21 cellular contexts compared by ENCODE assay signal in the genomic region with DNA sequence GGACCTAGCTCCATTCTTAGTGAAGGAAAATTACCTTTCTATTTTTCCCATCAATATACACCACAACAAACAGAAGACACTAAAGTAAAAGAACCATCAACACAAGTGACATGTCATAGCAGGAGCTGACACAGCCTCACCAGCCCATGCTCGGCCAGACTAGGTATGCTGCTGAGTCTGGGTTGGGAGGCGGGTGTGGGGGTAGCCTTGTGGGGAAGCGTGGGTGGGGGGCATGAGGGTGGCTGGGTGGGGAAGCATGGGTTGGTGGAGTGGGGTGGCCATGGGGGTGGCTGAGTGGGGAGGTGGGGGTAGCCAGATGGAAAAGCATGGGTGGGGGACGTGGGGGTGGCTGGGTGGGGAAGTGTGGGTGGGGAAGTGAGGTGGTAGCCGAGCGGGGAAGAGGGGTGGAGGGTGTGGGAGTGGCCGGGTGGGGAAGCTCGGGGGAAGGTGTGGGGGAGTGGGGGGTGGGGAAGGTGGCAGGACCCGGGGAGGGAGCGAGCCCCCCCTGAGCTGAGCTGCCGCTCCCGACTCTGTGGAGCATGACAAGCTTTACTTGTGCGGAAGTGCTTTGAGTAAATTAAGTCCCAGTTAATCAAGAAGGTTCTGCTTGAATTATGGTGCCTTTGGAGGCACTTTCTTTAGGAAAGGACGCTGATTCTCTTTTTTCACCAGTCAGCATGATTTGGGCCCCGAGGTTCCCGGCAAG.
A peak's percentile ranks its signal among the peaks of the same experiment; 100 is the strongest.
DNase-seq lines count a peak whose midpoint lies in the region; TF ChIP-seq lines count a peak whose summit lies in the region.
"Had no signal": no experiment of that assay in that cellular context is flagged by ENCODE, and none has a peak within 500 bp of the region (broad histone marks: within the 10 kb centered on the region; RNA-seq: fewer than 3 reads in every experiment).

No MANE protein-coding gene starts in this region.

- intact Hi-C loops in vagina (cut with DNase I), result no loop called here
- intact Hi-C loops in esophagus squamous epithelium (cut with DNase I), result no loop called here
- intact Hi-C loops in esophagus muscularis mucosa (cut with DNase I), result no loop called here
- intact Hi-C loops in thyroid gland (cut with DNase I), result no loop called here

- H3K9me3 ChIP-seq in vagina, result no peaks in the 10 kb centered on the region
- H3K9me3 ChIP-seq in esophagus squamous epithelium, result no peaks in the 10 kb centered on the region
- H3K9me3 ChIP-seq in esophagus muscularis mucosa, result no peaks in the 10 kb centered on the region
- no peaks in the 10 kb centered on the region for H3K9me3 ChIP-seq in thyroid gland
- H3K9me3 ChIP-seq: gastroesophageal sphincter, pancreas, tibial artery had no signal

- H3K4me1 Mint-ChIP-seq in brain, result peaks cover 48% of the 10 kb centered on the region
- peaks cover 57% of the 10 kb centered on the region for H3K4me1 Mint-ChIP-seq in nephron progenitor cell

- H3K36me3 ChIP-seq in vagina, result no peaks in the 10 kb centered on the region
- no peaks in the 10 kb centered on the region for H3K36me3 ChIP-seq in esophagus squamous epithelium
- no peaks in the 10 kb centered on the region for H3K36me3 ChIP-seq in esophagus muscularis mucosa
- H3K36me3 ChIP-seq in thyroid gland, result no peaks in the 10 kb centered on the region
- H3K36me3 ChIP-seq: brain microvascular endothelial cell, gastroesophageal sphincter, pancreas, tibial artery had no signal

- H3K27ac ChIP-seq in vagina (no peak overlapping the region), esophagus squamous epithelium (no peak overlapping the region), esophagus muscularis mucosa (replicated peaks in 1 of 4) (no peak overlapping the region), thyroid gland (no peak overlapping the region)
- H3K27ac ChIP-seq: brain microvascular endothelial cell, gastroesophageal sphincter, pancreas, SK-N-MC, tibial artery had no signal

- no peaks in the 10 kb centered on the region for H3K27me3 ChIP-seq in vagina
- H3K27me3 ChIP-seq in esophagus squamous epithelium, result no peaks in the 10 kb centered on the region
- no peaks in the 10 kb centered on the region for H3K27me3 ChIP-seq in esophagus muscularis mucosa
- no peaks in the 10 kb centered on the region for H3K27me3 ChIP-seq in thyroid gland
- H3K27me3 ChIP-seq: brain microvascular endothelial cell, gastroesophageal sphincter, pancreas, tibial artery had no signal

- H3K36me3 Mint-ChIP-seq in brain, result no peaks in the 10 kb centered on the region
- peaks cover under 1% of the 10 kb centered on the region for H3K36me3 Mint-ChIP-seq in nephron progenitor cell (ENCODE audit: low read depth)
- H3K36me3 Mint-ChIP-seq: activated naive CD4-positive, alpha-beta T cell treated with anti-CD3 and anti-CD28 coated beads, Interleukin-2, amount 50 U/mL, for 72 hours; CD8-positive, alpha-beta memory T cell; IgD-negative memory B cell had no signal

- H3K27me3 Mint-ChIP-seq in brain (peaks cover 11% of the 10 kb centered on the region), nephron progenitor cell (ENCODE audit: low read depth, poor library complexity) (peaks cover 3% of the 10 kb centered on the region)

- no peak overlapping the region for H3K4me3 Mint-ChIP-seq in brain
- no peak overlapping the region for H3K4me3 Mint-ChIP-seq in nephron progenitor cell
- H3K4me3 Mint-ChIP-seq: IgD-negative memory B cell had no signal

- no peak for TF ChIP-seq EP300 in esophagus muscularis mucosa (IDR thresholded peaks at IDR 0.05)

- TF ChIP-seq CTCF in brain (conservative IDR thresholded peaks at IDR 0.05), result no peak
- no peak for TF ChIP-seq CTCF in nephron progenitor cell (IDR thresholded peaks at IDR 0.05)
- TF ChIP-seq CTCF in vagina (IDR thresholded peaks at IDR 0.05), result no peak
- TF ChIP-seq CTCF in esophagus squamous epithelium (IDR thresholded peaks at IDR 0.05), result no peak
- TF ChIP-seq CTCF in esophagus muscularis mucosa (IDR thresholded peaks at IDR 0.05), result no peak
- TF ChIP-seq CTCF in thyroid gland (IDR thresholded peaks at IDR 0.05), result no peak

- H3K4me3 ChIP-seq in vagina (no peak overlapping the region), esophagus squamous epithelium (no peak overlapping the region), esophagus muscularis mucosa (no peak overlapping the region), thyroid gland (replicated peaks in 1 of 3) (no peak overlapping the region)
- H3K4me3 ChIP-seq: gastroesophageal sphincter, pancreas, SK-N-MC, tibial artery had no signal

- WGBS in esophagus squamous epithelium, 2 donors, result 62 to 65% methylated on average over 4 to 12 of the region's 16 CpGs
- WGBS in esophagus muscularis mucosa, result 75% methylated on average over 16 of the region's 16 CpGs
- 64 to 78% methylated on average over 15 to 16 of the region's 16 CpGs for WGBS in thyroid gland, 2 donors

- H3K27ac Mint-ChIP-seq in brain (peak overlapping the region in 3 of 5 experiments; percentile 67 to 86 (median 69)), nephron progenitor cell (peak overlapping the region; percentile 23)

- H3K9me3 Mint-ChIP-seq in brain (peaks cover 0 to 5% (median 0%) of the 10 kb centered on the region in 5 experiments), nephron progenitor cell (peaks cover 3% of the 10 kb centered on the region)

- H3K4me1 ChIP-seq in vagina (peaks cover 33% of the 10 kb centered on the region), esophagus squamous epithelium (peaks cover 0 to 32% (median 9%) of the 10 kb centered on the region in 3 donors), esophagus muscularis mucosa (peaks cover 13 to 27% (median 23%) of the 10 kb centered on the region in 4 donors), thyroid gland (no peaks in the 10 kb centered on the region)
- H3K4me1 ChIP-seq: tibial artery had no signal

- peak; percentile 17 for DNase-seq in stimulated activated CD4-positive, alpha-beta T cell treated with anti-CD3 and anti-CD28 coated beads, Interleukin-2, amount 100 ng/mL, for 4 hours (ENCODE audit: low read depth)
- no peak for DNase-seq in stimulated activated CD4-positive, alpha-beta T cell treated with anti-CD3 and anti-CD28 coated beads, Interleukin-15, amount 100 ng/mL, for 24 hours
- no peak for DNase-seq in nephron progenitor cell
- DNase-seq in vagina (ENCODE audit: extremely low spot score in 2 of 2), result peak; percentile 47 to 81
- no peak for DNase-seq in esophagus squamous epithelium (lab: John Stamatoyannopoulos, UW)
- DNase-seq in esophagus muscularis mucosa (ENCODE audit: extremely low spot score), result no peak
- no peak for DNase-seq in thyroid gland
- DNase-seq: activated CD4-positive, CD25-positive, alpha-beta regulatory T cell treated with anti-CD3 and anti-CD28 coated beads, Interleukin-2, amount 50 U/mL, for 72 hours; brain microvascular endothelial cell; CD8-positive, alpha-beta memory T cell; cortex of kidney; NCI-H187 treated with DMSO at 0.1 percent for 48 hours; stimulated activated CD4-positive, alpha-beta T cell treated with anti-CD3 and anti-CD28 coated beads, Interleukin-4, amount 100 ng/mL, for 24 hours; T-helper 9 cell; tibial artery had no signal

- TF ChIP-seq POLR2A in vagina (IDR thresholded peaks at IDR 0.05) (no peak), esophagus squamous epithelium (IDR thresholded peaks at IDR 0.05) (no peak), esophagus muscularis mucosa (IDR thresholded peaks at IDR 0.05; ENCODE audit: low read depth) (no peak), thyroid gland (IDR thresholded peaks at IDR 0.05) (no peak)

Comparison
In these comparisons a context has a peak if more than half of its experiments do, and no peak if none do; other contexts are left out.
1. DNase-seq: peak in stimulated activated CD4-positive, alpha-beta T cell treated with anti-CD3 and anti-CD28 coated beads, Interleukin-2, amount 100 ng/mL, for 4 hours (single experiment) and vagina (2 of 2); none in stimulated activated CD4-positive, alpha-beta T cell treated with anti-CD3 and anti-CD28 coated beads, Interleukin-15, amount 100 ng/mL, for 24 hours (single experiment), nephron progenitor cell (single experiment), esophagus squamous epithelium (single experiment), esophagus muscularis mucosa (single experiment) and thyroid gland (0 of 2).